In genomic region chr19:55676384-55676783, GRCh38 we compare ENCODE assay signal across 8 cellular contexts. TPM values are rescaled to one million over a fixed set of nuclear protein-coding genes. Genes with fewer than 3 reads are reported as not detected.
DNase-seq lines count a peak whose midpoint lies in the region; ATAC-seq and TF ChIP-seq lines count a peak whose summit lies in the region.

No MANE protein-coding gene starts in this region.

- H3K27ac ChIP-seq in caudate nucleus (ENCODE audit: low read depth, low read length) (peak overlapping the region; percentile 58), neuronal stem cell (replicated peaks; ENCODE audit: low read length) (no peak overlapping the region)

- H3K4ac ChIP-seq in neuronal stem cell (ENCODE audit: low read length) = no peak overlapping the region

- H2BK12ac ChIP-seq in neuronal stem cell (ENCODE audit: low read length) = no peak overlapping the region

- H3K18ac ChIP-seq in neuronal stem cell (ENCODE audit: low read length) = no peak overlapping the region

- no peak overlapping the region for H4K91ac ChIP-seq in neuronal stem cell (ENCODE audit: low read depth, low read length, poor library complexity)

- ATAC-seq in HG03159 (IDR thresholded peaks at IDR 0.05; ENCODE audit: unreplicated experiment) = no peak

- H3K14ac ChIP-seq in neuronal stem cell (ENCODE audit: low read length) = no peak overlapping the region

- WGBS in neuronal stem cell (ENCODE audit: extremely low coverage in 2 of 2, insufficient read length in 2 of 2, insufficient replicate concordance in 1 of 2), 2 donors = no CpG with 5 or more reads among the region's 5 CpGs

- H2BK5ac ChIP-seq in neuronal stem cell (ENCODE audit: low read length) = no peak overlapping the region

- DNase-seq in Ammon's horn (ENCODE audit: low spot score) = peak; percentile 28
- DNase-seq in caudate nucleus (lab: John Stamatoyannopoulos, UW) = peak in 17 of 61 donors; percentile 3 to 75 (median 16)
- DNase-seq in mucosa of gallbladder (ENCODE audit: low spot score) = peak; percentile 60
- DNase-seq in H4 (ENCODE audit: low spot score) = no peak
- DNase-seq in neuronal stem cell (ENCODE audit: low spot score) = no peak
- no peak for DNase-seq in hippocampal formation (lab: John Stamatoyannopoulos, UW)

- H3K23ac ChIP-seq in neuronal stem cell (ENCODE audit: low read depth, low read length, poor library complexity) = no peak overlapping the region

- no peak overlapping the region for H2AK5ac ChIP-seq in neuronal stem cell (ENCODE audit: low read depth, low read length)

- no peak overlapping the region for H3K9ac ChIP-seq in neuronal stem cell (ENCODE audit: low read depth, low read length, poor library complexity)

- H2BK15ac ChIP-seq in neuronal stem cell (ENCODE audit: low read length) = no peak overlapping the region

- H3K4me3 ChIP-seq in neuronal stem cell (ENCODE audit: low read length in 2 of 2) = peak overlapping the region in 1 of 2 donors; percentile 92

- H3K36me3 ChIP-seq in neuronal stem cell (replicated peaks in 1 of 2; ENCODE audit: control insufficient read depth in 2 of 2, insufficient read depth in 2 of 2, low read length in 2 of 2) = peaks cover 35 to 71% of the 10 kb centered on the region in 2 donors

- H2BK120ac ChIP-seq in neuronal stem cell (ENCODE audit: low read depth, low read length) = no peak overlapping the region

- H3K79me1 ChIP-seq in neuronal stem cell (ENCODE audit: low read depth, low read length) = peaks cover 18% of the 10 kb centered on the region

- no peak overlapping the region for H3K4me2 ChIP-seq in neuronal stem cell (ENCODE audit: insufficient read depth, low read length, poor library complexity, severe bottlenecking)

- no peaks in the 10 kb centered on the region for H3K9me3 ChIP-seq in neuronal stem cell (replicated peaks in 1 of 2; ENCODE audit: control insufficient read depth in 2 of 2, insufficient read depth in 1 of 2, low read depth in 1 of 2, low read length in 2 of 2)

- no peak overlapping the region for H2AFZ ChIP-seq in neuronal stem cell (ENCODE audit: low read length)

- H4K8ac ChIP-seq in neuronal stem cell (ENCODE audit: low read depth, low read length) = no peak overlapping the region

- peaks cover 3 to 23% of the 10 kb centered on the region in 2 donors for H3K4me1 ChIP-seq in neuronal stem cell (ENCODE audit: control insufficient read depth in 2 of 2, insufficient read depth in 1 of 2, low read depth in 1 of 2, low read length in 2 of 2)

- H3K27me3 ChIP-seq in neuronal stem cell (ENCODE audit: control insufficient read depth in 3 of 3, insufficient read depth in 3 of 3, low read depth in 1 of 3, low read length in 3 of 3) = no peaks in the 10 kb centered on the region

- peak; percentile 50; the same call in 1 of the 2 replicates for TF ChIP-seq CTCF in LNCAP (IDR thresholded peaks at IDR 0.05)

RNA-seq across cellular contexts. Expression of gene EPN1, which starts 1.4 kb away (rescaled TPM):
- 172 TPM for total RNA-seq in mucosa of gallbladder
- 43.6 and 59.6 TPM in 2 replicates for total RNA-seq in H4 (2014; rRNA removed; shearing (Covaris generic))
- 91.8 TPM for polyA plus RNA-seq in neuronal stem cell (2013, experiment 1 of 2)
- 89.2 TPM for polyA plus RNA-seq in neuronal stem cell (2013, experiment 2 of 2)

RNA-seq across cellular contexts. Expression of gene U2AF2, which starts 21.5 kb away (rescaled TPM):
- 202 TPM for total RNA-seq in mucosa of gallbladder
- total RNA-seq in H4 (2014; rRNA removed; shearing (Covaris generic)) = 95.5 and 121 TPM in 2 replicates
- polyA plus RNA-seq in neuronal stem cell (2013, experiment 1 of 2) = 155 TPM
- 147 TPM for polyA plus RNA-seq in neuronal stem cell (2013, experiment 2 of 2)

RNA-seq across cellular contexts. Expression of gene CCDC106, which starts 28.4 kb away (rescaled TPM):
- 18.4 TPM for total RNA-seq in mucosa of gallbladder
- total RNA-seq in H4 (2014; rRNA removed; shearing (Covaris generic)) = 0.45 and 2.4 TPM in 2 replicates
- polyA plus RNA-seq in neuronal stem cell (2013, experiment 1 of 2) = 19.8 TPM
- 19.8 TPM for polyA plus RNA-seq in neuronal stem cell (2013, experiment 2 of 2)

RNA-seq across cellular contexts. Expression of gene ZNF581, which starts 32.9 kb away (rescaled TPM):
- 22.2 TPM for total RNA-seq in mucosa of gallbladder
- total RNA-seq in H4 (2014; rRNA removed; shearing (Covaris generic)) = 28.9 and 29.5 TPM in 2 replicates
- polyA plus RNA-seq in neuronal stem cell (2013, experiment 1 of 2) = 37.9 TPM
- polyA plus RNA-seq in neuronal stem cell (2013, experiment 2 of 2) = 37.2 TPM

RNA-seq across cellular contexts. Expression of gene ZNF580, which starts 35.6 kb away (rescaled TPM):
- 47.3 TPM for total RNA-seq in mucosa of gallbladder
- total RNA-seq in H4 (2014; rRNA removed; shearing (Covaris generic)) = 9.6 and 19.2 TPM in 2 replicates
- polyA plus RNA-seq in neuronal stem cell (2013, experiment 1 of 2) = 42.3 TPM
- polyA plus RNA-seq in neuronal stem cell (2013, experiment 2 of 2) = 43.4 TPM

Comparison
In these comparisons a context has a peak if more than half of its experiments do, and no peak if none do; other contexts are left out.
1. DNase-seq: peak in Ammon's horn (single experiment) and mucosa of gallbladder (single experiment); none in H4 (single experiment), neuronal stem cell (single experiment) and hippocampal formation (0 of 2).